ENCODE assay signal across 38 cellular contexts in the genomic region with DNA sequence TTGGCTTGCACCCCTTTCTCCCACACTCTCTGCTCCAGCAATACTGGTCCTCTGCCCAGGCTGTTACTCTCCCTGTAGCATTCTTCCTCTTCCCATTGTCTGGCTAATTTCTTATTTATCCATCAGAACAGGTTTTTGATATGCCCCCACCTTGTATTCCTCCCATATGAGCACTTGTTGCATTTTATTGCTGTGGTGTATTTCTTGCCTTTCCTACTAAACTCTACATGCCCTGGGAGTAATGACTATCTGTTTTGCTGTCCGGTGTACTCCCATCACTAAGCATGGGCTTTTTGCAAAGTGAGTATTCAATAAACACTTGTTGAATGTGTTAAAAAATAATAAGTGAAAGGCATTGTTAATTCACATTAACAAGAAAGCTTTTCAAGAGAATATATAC.
"Had no signal": no experiment of that assay in that cellular context is flagged by ENCODE, and none has a peak within 500 bp of the region (broad histone marks: within the 10 kb centered on the region; RNA-seq: fewer than 3 reads in every experiment).

No MANE protein-coding gene starts in this region.

- H3K4me1 ChIP-seq: adrenal gland, colonic mucosa had no signal

- FAIRE-seq: bronchial epithelial cell, TTC549 had no signal

- H3K36me3 ChIP-seq: adrenal gland, ascending aorta, cardiac muscle cell, colonic mucosa, WERI-Rb-1 had no signal

- H3K4me3 Mint-ChIP-seq: activated CD4-positive, alpha-beta memory T cell treated with anti-CD3 and anti-CD28 coated beads, Interleukin-2, amount 10 ng/mL, durations not matched to agents 7 days and 5 days; activated CD4-positive, alpha-beta T cell treated with anti-CD3 and anti-CD28 coated beads for 36 hours; activated CD4-positive, alpha-beta T cell treated with anti-CD3 and anti-CD28 coated beads, Interleukin-2, amount 10 ng/mL, durations not matched to agents 7 days and 5 days; activated CD8-positive, alpha-beta memory T cell treated with anti-CD3 and anti-CD28 coated beads, Interleukin-2, amount 10 ng/mL, durations not matched to agents 7 days and 5 days; activated CD8-positive, alpha-beta T cell treated with anti-CD3 and anti-CD28 coated beads, Interleukin-2, amount 10 ng/mL, durations not matched to agents 7 days and 5 days; activated naive CD4-positive, alpha-beta T cell treated with anti-CD3 and anti-CD28 coated beads for 36 hours; activated naive CD8-positive, alpha-beta T cell treated with anti-CD3 and anti-CD28 coated beads for 36 hours; activated T-cell treated with anti-CD3 and anti-CD28 coated beads, Interleukin-2, amount 50 U/mL, for 24 hours; brain; central memory CD8-positive, alpha-beta T cell; T-helper 1 cell treated with Interleukin-12 subunit alpha and Interleukin-12 subunit beta and Interleukin-4 antibody, amounts not matched to agents 30 μg/mL and 1 μg/mL, for 36 hours; T-helper 2 cell treated with Interferon-gamma antibody and Interleukin-4, amounts not matched to agents 5 μg/mL and 100 μg/mL, for 36 hours; WTC11 had no signal

- ATAC-seq: activated CD4-positive, alpha-beta T cell treated with anti-CD3 and anti-CD28 coated beads for 36 hours; activated CD4-positive, CD25-positive, alpha-beta regulatory T cell treated with anti-CD3 and anti-CD28 coated beads, Interleukin-2, amount 50 U/mL, for 24 hours; activated CD8-positive, alpha-beta memory T cell treated with anti-CD3 and anti-CD28 coated beads, Interleukin-2, amount 10 ng/mL, durations not matched to agents 7 days and 5 days; activated CD8-positive, alpha-beta T cell treated with anti-CD3 and anti-CD28 coated beads, Interleukin-2, amount 10 ng/mL, durations not matched to agents 7 days and 5 days; activated naive CD4-positive, alpha-beta T cell treated with anti-CD3 and anti-CD28 coated beads, Interleukin-2, amount 50 U/mL, for 72 hours; WTC11 had no signal

- H3K4me3 ChIP-seq: adrenal gland, ascending aorta, cardiac muscle cell, colonic mucosa had no signal

- H3K36me3 Mint-ChIP-seq: activated CD8-positive, alpha-beta memory T cell treated with anti-CD3 and anti-CD28 coated beads, Interleukin-2, amount 10 ng/mL, durations not matched to agents 7 days and 5 days; activated naive CD4-positive, alpha-beta T cell treated with anti-CD3 and anti-CD28 coated beads, Interleukin-2, amount 50 U/mL, for 72 hours; activated naive CD8-positive, alpha-beta T cell treated with anti-CD3 and anti-CD28 coated beads for 36 hours; brain; WTC11 had no signal

- H3K9me3 Mint-ChIP-seq: activated CD4-positive, alpha-beta memory T cell treated with anti-CD3 and anti-CD28 coated beads, Interleukin-2, amount 10 ng/mL, durations not matched to agents 7 days and 5 days; activated CD4-positive, alpha-beta T cell treated with anti-CD3 and anti-CD28 coated beads, Interleukin-2, amount 10 ng/mL, durations not matched to agents 7 days and 5 days; activated naive CD4-positive, alpha-beta T cell treated with anti-CD3 and anti-CD28 coated beads for 36 hours; activated naive CD4-positive, alpha-beta T cell treated with anti-CD3 and anti-CD28 coated beads, Interleukin-2, amount 50 U/mL, for 72 hours; activated naive CD8-positive, alpha-beta T cell treated with anti-CD3 and anti-CD28 coated beads for 36 hours; activated T-helper 2 cell treated with anti-CD3 and anti-CD28 coated beads, Interferon-gamma antibody, Interleukin-2, Interleukin-4, amounts not matched to agents 10 μg/mL and 5 μg/mL and 100 μg/mL, durations not matched to agents 14 hours and 24 hours and 36 hours; central memory CD8-positive, alpha-beta T cell; T-helper 1 cell treated with Interleukin-12 subunit alpha and Interleukin-12 subunit beta and Interleukin-4 antibody, amounts not matched to agents 30 μg/mL and 1 μg/mL, for 36 hours; T-helper 2 cell treated with Interferon-gamma antibody and Interleukin-4, amounts not matched to agents 5 μg/mL and 100 μg/mL, for 36 hours had no signal

- H3K27ac Mint-ChIP-seq: activated CD4-positive, alpha-beta memory T cell treated with anti-CD3 and anti-CD28 coated beads, Interleukin-2, amount 10 ng/mL, durations not matched to agents 7 days and 5 days; activated CD4-positive, alpha-beta T cell treated with anti-CD3 and anti-CD28 coated beads for 36 hours; activated CD4-positive, alpha-beta T cell treated with anti-CD3 and anti-CD28 coated beads, Interleukin-2, amount 10 ng/mL, durations not matched to agents 7 days and 5 days; activated CD8-positive, alpha-beta memory T cell treated with anti-CD3 and anti-CD28 coated beads, Interleukin-2, amount 10 ng/mL, durations not matched to agents 7 days and 5 days; activated CD8-positive, alpha-beta T cell treated with anti-CD3 and anti-CD28 coated beads, Interleukin-2, amount 10 ng/mL, durations not matched to agents 7 days and 5 days; activated naive CD4-positive, alpha-beta T cell treated with anti-CD3 and anti-CD28 coated beads for 36 hours; activated naive CD8-positive, alpha-beta T cell treated with anti-CD3 and anti-CD28 coated beads for 36 hours; activated T-cell treated with anti-CD3 and anti-CD28 coated beads, Interleukin-2, amount 50 U/mL, for 24 hours; activated T-helper 2 cell treated with anti-CD3 and anti-CD28 coated beads, Interferon-gamma antibody, Interleukin-2, Interleukin-4, amounts not matched to agents 10 μg/mL and 5 μg/mL and 100 μg/mL, durations not matched to agents 14 hours and 24 hours and 36 hours; brain; T-helper 1 cell treated with Interleukin-12 subunit alpha and Interleukin-12 subunit beta and Interleukin-4 antibody, amounts not matched to agents 30 μg/mL and 1 μg/mL, for 36 hours; T-helper 2 cell treated with Interferon-gamma antibody and Interleukin-4, amounts not matched to agents 5 μg/mL and 100 μg/mL, for 36 hours; WTC11 had no signal

- H3K27ac ChIP-seq: adrenal gland, ascending aorta, cardiac muscle cell, colonic mucosa, WERI-Rb-1 had no signal

- H3K9me3 ChIP-seq: adrenal gland, ascending aorta, colonic mucosa had no signal

- DNase-seq: activated CD4-positive, alpha-beta memory T cell treated with anti-CD3 and anti-CD28 coated beads, Interleukin-2, amount 10 ng/mL, durations not matched to agents 7 days and 5 days; activated CD4-positive, alpha-beta T cell treated with anti-CD3 and anti-CD28 coated beads for 1 hour; activated CD4-positive, alpha-beta T cell treated with anti-CD3 and anti-CD28 coated beads for 36 hours; activated CD4-positive, alpha-beta T cell treated with anti-CD3 and anti-CD28 coated beads for 48 hours; activated CD4-positive, alpha-beta T cell treated with anti-CD3 and anti-CD28 coated beads, Interleukin-2, amount 10 ng/mL, durations not matched to agents 7 days and 5 days; activated CD4-positive, alpha-beta T cell treated with anti-CD3 and anti-CD28 coated beads, Interleukin-2, amount 50 U/mL, for 48 hours; activated CD4-positive, CD25-positive, alpha-beta regulatory T cell; activated CD8-positive, alpha-beta memory T cell treated with anti-CD3 and anti-CD28 coated beads for 24 hours; activated CD8-positive, alpha-beta memory T cell treated with anti-CD3 and anti-CD28 coated beads, Interleukin-2, amount 10 ng/mL, durations not matched to agents 7 days and 5 days; activated CD8-positive, alpha-beta memory T cell treated with anti-CD3 and anti-CD28 coated beads, Interleukin-2, amount 50 U/mL, for 48 hours; activated CD8-positive, alpha-beta T cell treated with anti-CD3 and anti-CD28 coated beads, Interleukin-2, amount 10 ng/mL, durations not matched to agents 7 days and 5 days; activated effector memory CD4-positive, alpha-beta T cell treated with Interleukin-2 at 50 U/mL for 16 hours; activated gamma-delta T cell; activated naive CD4-positive, alpha-beta T cell treated with anti-CD3 and anti-CD28 coated beads for 36 hours; activated naive CD4-positive, alpha-beta T cell treated with anti-CD3 and anti-CD28 coated beads, Interleukin-2, amount 50 U/mL, for 16 hours; activated naive CD8-positive, alpha-beta T cell treated with anti-CD3 and anti-CD28 coated beads for 36 hours; activated T-cell treated with anti-CD3 and anti-CD28 coated beads, Interleukin-2, amount 50 U/mL, for 24 hours; activated T-cell treated with anti-CD3 and anti-CD28 coated beads, Interleukin-2, amount 50 U/mL, for 48 hours; adrenal gland; amniotic stem cell; caudate nucleus; cerebellar nuclear complex; colonic mucosa; T-helper 2 cell; T-helper 9 cell; WERI-Rb-1 had no signal

- H3K4me1 Mint-ChIP-seq: activated CD4-positive, alpha-beta memory T cell treated with anti-CD3 and anti-CD28 coated beads, Interleukin-2, amount 10 ng/mL, durations not matched to agents 7 days and 5 days; activated CD4-positive, alpha-beta T cell treated with anti-CD3 and anti-CD28 coated beads for 36 hours; activated CD4-positive, alpha-beta T cell treated with anti-CD3 and anti-CD28 coated beads, Interleukin-2, amount 10 ng/mL, durations not matched to agents 7 days and 5 days; activated CD8-positive, alpha-beta memory T cell treated with anti-CD3 and anti-CD28 coated beads, Interleukin-2, amount 10 ng/mL, durations not matched to agents 7 days and 5 days; activated naive CD8-positive, alpha-beta T cell treated with anti-CD3 and anti-CD28 coated beads for 36 hours; brain; central memory CD8-positive, alpha-beta T cell had no signal

- H3K27me3 ChIP-seq: adrenal gland, ascending aorta, cardiac muscle cell, colonic mucosa had no signal
